8 cellular contexts compared by ENCODE assay signal in genomic region chrX:48897621-48898306, GRCh38. TPM values are rescaled to one million over a fixed set of nuclear protein-coding genes. Genes with fewer than 3 reads are reported as not detected.
DNase-seq lines count a peak whose midpoint lies in the region; ATAC-seq, FAIRE-seq and TF ChIP-seq lines count a peak whose summit lies in the region.

Gene PQBP1 (plus strand): TSS chrX:48897930. CDS start chrX:48898510, 580 bp downstream.
Gene TIMM17B (minus strand): TSS chrX:48897768. CDS start chrX:48897749, 19 bp downstream.

- 0 to 46% (median 18%) methylated on average over 1 to 49 of the region's 49 CpGs for WGBS in adrenal gland, 4 donors

- peaks cover 16 to 34% (median 19%) of the 10 kb centered on the region in 3 donors for H3K4me1 Mint-ChIP-seq in T-cell
- H3K4me1 Mint-ChIP-seq in type B pancreatic cell (ENCODE audit: unreplicated experiment) = no peaks in the 10 kb centered on the region

- H3K36me3 Mint-ChIP-seq in T-cell (peaks cover 6% of the 10 kb centered on the region), type B pancreatic cell (peaks cover 4% of the 10 kb centered on the region)

- peak within 1 kb of the TSS; percentile 81 to 100 (median 97) for H3K27ac ChIP-seq in adrenal gland

- DNase-seq in GM12891 (ENCODE audit: insufficient read length, low spot score) = peak; percentile 66
- peak; percentile 64 for DNase-seq in NCI-H1436 treated with DMSO at 0.1 percent for 48 hours (lab: John Stamatoyannopoulos, UW)
- peak; percentile 72 to 91 (median 86) for DNase-seq in T-cell
- DNase-seq in adrenal gland = peak; percentile 88 to 97 (median 93)
- peak; percentile 95 for DNase-seq in cardiac septum (ENCODE audit: low spot score)
- peak; percentile 96 for DNase-seq in pons (ENCODE audit: low spot score)
- peak; percentile 85 for DNase-seq in type B pancreatic cell (ENCODE audit: extremely low spot score, unreplicated experiment)

- peak within 1 kb of the TSS; percentile 75 to 89 (median 85) for H3K4me3 Mint-ChIP-seq in T-cell
- peak within 1 kb of the TSS; percentile 92 for H3K4me3 Mint-ChIP-seq in type B pancreatic cell

- POLR2A ChIA-PET in T-cell (lab: Charles Lee) = interaction anchor here (0.5 to 2.1 kb wide), 14 partner anchors 9 to 1091 kb away, joined by 3 to 16 read pairs (median 4); partner anchors contain the start of genes SLC35A2 (in 2 of the 2), HDAC6 (in 1 of the 2), OTUD5 (in 1 of the 2) and SUV39H1 (in 1 of the 2)

- H3K27ac Mint-ChIP-seq in T-cell (peak within 1 kb of the TSS; percentile 94 to 95), type B pancreatic cell (peak within 1 kb of the TSS; percentile 95)

- FAIRE-seq in GM12891 (lab: Jason Lieb, UNC) = peak; percentile 100

- TF ChIP-seq POLR2A in GM12891 (IDR thresholded peaks at IDR 0.05; ENCODE audit: low read depth, low read length) (peak; percentile 90), adrenal gland (IDR thresholded peaks at IDR 0.05) (peak; percentile 67 to 83)

- H3K36me3 ChIP-seq in adrenal gland (replicated peaks in 1 of 2) = peaks cover 0 to 25% of the 10 kb centered on the region in 2 donors

- H3K4me1 ChIP-seq in adrenal gland (replicated peaks in 1 of 2) = peaks cover 7 to 14% of the 10 kb centered on the region in 2 donors

- ATAC-seq in HG02840 (IDR thresholded peaks at IDR 0.05; ENCODE audit: low FRiP score, unreplicated experiment) (peak; percentile 77), T-cell (replicated peaks in 1 of 4) (peak; percentile 85 to 92 (median 90))

- no peaks in the 10 kb centered on the region for H3K9me3 Mint-ChIP-seq in T-cell
- H3K9me3 Mint-ChIP-seq in type B pancreatic cell = no peaks in the 10 kb centered on the region

- CTCF ChIA-PET in T-cell (lab: Charles Lee) = interaction anchor here (0.7 to 1.2 kb wide), 4 partner anchors 39 to 249 kb away, joined by 3 to 6 read pairs (median 4); partner anchors contain the start of gene PCSK1N (in 1 of the 2)

- intact Hi-C loops in adrenal gland (cut with DNase I) (no loop called here), cardiac septum (cut with DNase I) (no loop called here)

- H3K9me3 ChIP-seq in adrenal gland (replicated peaks in 1 of 3) = no peaks in the 10 kb centered on the region

- peak within 1 kb of the TSS in 3 of 4 donors; percentile 42 to 72 (median 50) for H3K4me3 ChIP-seq in adrenal gland

- H3K27me3 ChIP-seq in adrenal gland = no peaks in the 10 kb centered on the region

- H3K27me3 Mint-ChIP-seq in T-cell (peaks cover 0 to 5% of the 10 kb centered on the region in 2 donors), type B pancreatic cell (no peaks in the 10 kb centered on the region)

- TF ChIP-seq CTCF in adrenal gland (IDR thresholded peaks at IDR 0.05) (no peak), type B pancreatic cell (conservative IDR thresholded peaks at IDR 0.05) (no peak)

TF ChIP-seq in GM12891, 5 proteins besides CTCF, POLR2A, EP300 and RAD21:
- TF ChIP-seq SPI1 (IDR thresholded peaks at IDR 0.05; ENCODE audit: low read depth, low read length) (peak; percentile 55), PAX5 (IDR thresholded peaks at IDR 0.05; ENCODE audit: insufficient read depth, low read length, severe bottlenecking) (no peak), POU2F2 (IDR thresholded peaks at IDR 0.05; ENCODE audit: low read depth, low read length) (no peak), TAF1 (IDR thresholded peaks at IDR 0.05; ENCODE audit: low read depth, low read length) (0 out of 2 replicates have a peak, but pooled peaks have one; percentile 33), POLR2AphosphoS5 (IDR thresholded peaks at IDR 0.05; ENCODE audit: low read depth, low read length) (peak; percentile 64; the same call in 1 of the 2 replicates)

RNA-seq across cellular contexts. Expression of gene PQBP1, which starts in this region (rescaled TPM):
- 77.8 TPM for polyA plus RNA-seq in GM12891 (2012; ENCODE audit: low read depth, missing spikeins)
- total RNA-seq in T-cell = 10 to 100 TPM; 62.5 to 79.5 (median 73.9) TPM
- total RNA-seq in adrenal gland = 100 to 1,000 TPM in 1 of 8 donors, 10 to 100 TPM in 7; 53.1 to 123 (median 82.2) TPM
- polyA plus RNA-seq in adrenal gland = 100 to 1,000 TPM; 117 to 316 (median 295) TPM
- total RNA-seq in cardiac septum = 42.2 TPM
- total RNA-seq in type B pancreatic cell (ENCODE audit: low replicate concordance) = 58.6 and 77.9 TPM in 2 replicates

RNA-seq across cellular contexts. Expression of gene TIMM17B, which starts in this region (rescaled TPM):
- polyA plus RNA-seq in GM12891 (2012; ENCODE audit: low read depth, missing spikeins) = 43.6 TPM
- 10 to 100 TPM; 40.5 to 52.1 (median 49.3) TPM for total RNA-seq in T-cell
- total RNA-seq in adrenal gland = 10 to 100 TPM; 43.7 to 71.7 (median 56.4) TPM
- 10 to 100 TPM; 25.5 to 93.5 (median 56.9) TPM for polyA plus RNA-seq in adrenal gland
- total RNA-seq in cardiac septum = 49.8 TPM
- 64.4 and 77.4 TPM in 2 replicates for total RNA-seq in type B pancreatic cell (ENCODE audit: low replicate concordance)

Comparison
In these comparisons a context has a peak if more than half of its experiments do, and no peak if none do; other contexts are left out.
1. Peak in every context shown above with its lines: DNase-seq, ATAC-seq, H3K4me3 ChIP-seq and H3K27ac ChIP-seq.